11 cellular contexts compared by ENCODE assay signal in the genomic region with DNA sequence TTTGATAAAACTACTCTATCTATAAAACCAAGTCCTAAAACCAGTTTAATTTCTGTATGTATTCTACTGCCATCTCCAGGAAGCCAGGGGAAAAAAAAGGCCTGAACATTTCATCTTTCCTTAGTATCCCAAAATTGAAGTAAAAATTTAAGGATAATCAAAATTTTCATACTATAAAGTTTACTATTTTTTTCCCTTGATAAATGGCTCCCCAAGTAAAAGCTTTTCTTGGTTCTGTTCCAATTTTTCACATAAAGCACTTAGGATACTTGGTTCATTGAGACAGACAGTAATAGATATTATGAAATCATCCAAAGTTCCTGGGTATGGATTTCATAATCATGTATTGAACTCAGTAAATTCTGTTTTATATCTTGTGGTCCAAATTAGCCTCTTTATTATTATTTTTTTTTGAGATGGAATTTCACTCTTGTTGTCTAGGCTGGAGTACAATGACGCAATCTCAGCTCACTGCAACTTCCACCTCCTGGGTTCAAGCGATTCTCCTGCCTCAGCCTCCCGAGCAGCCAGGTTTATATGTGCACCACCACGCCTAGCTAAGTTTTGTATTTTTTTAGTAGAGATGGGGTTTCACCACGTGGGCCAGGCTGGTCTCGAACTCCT.
DNase-seq lines count a peak whose midpoint lies in the region; TF ChIP-seq lines count a peak whose summit lies in the region.
"Had no signal": no experiment of that assay in that cellular context is flagged by ENCODE, and none has a peak within 500 bp of the region (broad histone marks: within the 10 kb centered on the region; RNA-seq: fewer than 3 reads in every experiment).

No MANE protein-coding gene starts in this region.

- H3K4me3 ChIP-seq in foreskin fibroblast (ENCODE audit: low read depth in 1 of 2, low read length in 2 of 2): no peak overlapping the region
- H3K4me3 ChIP-seq: BLaER1 treated with 17β-estradiol and CSF1 and Interleukin-3, amounts not matched to agents 10 nM and 100 nM had no signal

- DNase-seq in DMS153 treated with DMSO at 0.1 percent for 48 hours (lab: John Stamatoyannopoulos, UW; ENCODE audit: unreplicated experiment) (peak; percentile 2), DMS153 (lab: John Stamatoyannopoulos, UW) (no peak), RKO (ENCODE audit: low spot score) (peak; percentile 54), foreskin fibroblast (peak in 1 of 2 donors; percentile 71), superior temporal gyrus (ENCODE audit: extremely low spot score) (peak; percentile 56), COR-L47 (lab: John Stamatoyannopoulos, UW) (no peak), SKM-1 treated with dmso at 0.1 percent for 144 hours (lab: John Stamatoyannopoulos, UW; ENCODE audit: unreplicated experiment) (no peak), NCI-H1436 (lab: John Stamatoyannopoulos, UW) (no peak)
- DNase-seq: activated B cell treated with CpG ODN at 0.5 μM for 24 hours; stimulated activated CD8-positive, alpha-beta memory T cell treated with anti-CD3 and anti-CD28 coated beads, Interleukin-4, amount 100 ng/mL, for 48 hours had no signal

- peak; percentile 71 for TF ChIP-seq CTCF in foreskin fibroblast (IDR thresholded peaks at IDR 0.05; ENCODE audit: low read depth, low read length)

Comparison
In these comparisons a context has a peak if more than half of its experiments do, and no peak if none do; other contexts are left out.
1. DNase-seq: peak in DMS153 treated with DMSO at 0.1 percent for 48 hours (single experiment), RKO (single experiment) and superior temporal gyrus (single experiment); none in DMS153 (single experiment), COR-L47 (single experiment), SKM-1 treated with dmso at 0.1 percent for 144 hours (single experiment) and NCI-H1436 (single experiment).